14 cellular contexts compared by ENCODE assay signal in the genomic region with DNA sequence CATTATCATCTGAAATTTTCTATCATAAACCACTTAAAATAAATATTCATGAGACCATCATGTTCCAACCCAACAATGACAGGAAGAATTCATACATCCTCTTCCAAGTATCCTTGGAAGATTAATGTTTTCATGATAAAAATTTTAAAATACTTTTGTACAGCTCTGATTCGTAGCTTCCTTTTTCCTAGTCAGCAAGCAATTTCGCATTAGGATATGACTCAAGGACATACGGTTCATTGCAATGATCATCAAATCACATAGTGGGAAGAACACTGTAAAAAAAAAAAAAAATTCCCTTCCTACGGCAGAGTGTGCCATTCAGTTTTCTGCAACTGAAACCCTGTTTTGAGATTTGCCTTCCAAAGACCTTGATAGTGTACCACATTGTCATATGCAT. TPM values are rescaled to one million over a fixed set of nuclear protein-coding genes. Genes with fewer than 3 reads are reported as not detected.
A peak's percentile ranks its signal among the peaks of the same experiment; 100 is the strongest.
DNase-seq lines count a peak whose midpoint lies in the region; ATAC-seq and TF ChIP-seq lines count a peak whose summit lies in the region.
"Had no signal": no experiment of that assay in that cellular context is flagged by ENCODE, and none has a peak within 500 bp of the region (broad histone marks: within the 10 kb centered on the region; RNA-seq: fewer than 3 reads in every experiment).

No MANE protein-coding gene starts in this region.

- H3K4me2 ChIP-seq in PC-3 (ENCODE audit: low read length), result peak overlapping the region; percentile 47
- H3K4me2 ChIP-seq in osteoblast (ENCODE audit: insufficient read depth, low read length), result no peak overlapping the region

- peak; percentile 23 for DNase-seq in COLO829 (ENCODE audit: low spot score)
- DNase-seq in PC-3, result peak; percentile 76
- DNase-seq in osteoblast (ENCODE audit: insufficient read length, low spot score, missing footprints), result peak; percentile 95
- DNase-seq in CD4-positive, alpha-beta T cell, result no peak
- DNase-seq in sigmoid colon, result no peak
- DNase-seq in CD8-positive, alpha-beta T cell, result no peak
- DNase-seq: activated CD4-positive, alpha-beta T cell treated with anti-CD3 and anti-CD28 coated beads for 1 hour; amygdala; dorsolateral prefrontal cortex; stimulated activated CD4-positive, alpha-beta T cell treated with anti-CD3 and anti-CD28 coated beads, Interleukin-4, amount 100 ng/mL, for 24 hours had no signal

- no peaks in the 10 kb centered on the region for H3K36me3 Mint-ChIP-seq in CD4-positive, alpha-beta T cell (ENCODE audit: low read depth)
- H3K36me3 Mint-ChIP-seq in CD8-positive, alpha-beta T cell, result no peaks in the 10 kb centered on the region
- H3K36me3 Mint-ChIP-seq: stimulated activated effector memory CD8-positive, alpha-beta T cell treated with anti-CD3 and anti-CD28 coated beads, Interleukin-12 subunit alpha, Interleukin-12 subunit beta, amount 100 ng/mL, for 72 hours had no signal

- no peak overlapping the region for H3K9ac ChIP-seq in PC-3 (ENCODE audit: low read length)

- 0 out of 2 replicates have a peak overlapping the region, but pooled peaks have one; percentile 8 for H3K27ac ChIP-seq in PC-3 (ENCODE audit: low read length)
- no peak overlapping the region for H3K27ac ChIP-seq in osteoblast (ENCODE audit: low read depth, low read length)
- H3K27ac ChIP-seq in CD4-positive, alpha-beta T cell (ENCODE audit: low read depth, low read length), result no peak overlapping the region
- H3K27ac ChIP-seq in sigmoid colon, result no peak overlapping the region
- no peak overlapping the region for H3K27ac ChIP-seq in CD8-positive, alpha-beta T cell (ENCODE audit: low read depth, low read length)
- H3K27ac ChIP-seq: dorsolateral prefrontal cortex had no signal

- H3K27me3 ChIP-seq in PC-3 (ENCODE audit: low read length) (no peaks in the 10 kb centered on the region), osteoblast (ENCODE audit: insufficient read depth, low read length) (no peaks in the 10 kb centered on the region), sigmoid colon (no peaks in the 10 kb centered on the region)
- H3K27me3 ChIP-seq in CD4-positive, alpha-beta T cell (ENCODE audit: control insufficient read depth, insufficient read depth, low read length), result no peaks in the 10 kb centered on the region
- no peaks in the 10 kb centered on the region for H3K27me3 ChIP-seq in CD8-positive, alpha-beta T cell (ENCODE audit: insufficient read depth, low read length)
- H3K27me3 ChIP-seq: dorsolateral prefrontal cortex had no signal

- H2AFZ ChIP-seq in PC-3 (ENCODE audit: low read length) (no peak overlapping the region), osteoblast (ENCODE audit: low read length) (no peak overlapping the region)

- peak; percentile 86 for ATAC-seq in PC-3
- peak; percentile 30 for ATAC-seq in esophagus mucosa
- no peak for ATAC-seq in GM19351 (IDR thresholded peaks at IDR 0.05; ENCODE audit: unreplicated experiment)
- ATAC-seq in CD4-positive, alpha-beta T cell (ENCODE audit: poor library complexity), result no peak
- no peak for ATAC-seq in CD8-positive, alpha-beta T cell
- ATAC-seq: HCT116; stimulated activated effector memory CD8-positive, alpha-beta T cell treated with anti-CD3 and anti-CD28 coated beads, Interleukin-12 subunit alpha, Interleukin-12 subunit beta, amount 100 ng/mL, for 72 hours had no signal

- no peak for TF ChIP-seq POLR2A in sigmoid colon (IDR thresholded peaks at IDR 0.05)

- TF ChIP-seq CTCF in PC-3 (conservative IDR thresholded peaks at IDR 0.05; ENCODE audit: low read depth, low read length) (no peak), osteoblast (IDR thresholded peaks at IDR 0.05; ENCODE audit: extremely low read depth, low read depth, low read length) (no peak), sigmoid colon (IDR thresholded peaks at IDR 0.05) (no peak)
- TF ChIP-seq CTCF in CD4-positive, alpha-beta T cell (IDR thresholded peaks at IDR 0.05), result no peak
- no peak for TF ChIP-seq CTCF in CD8-positive, alpha-beta T cell (IDR thresholded peaks at IDR 0.05)

- H3K9me2 ChIP-seq in PC-3 (replicated peaks; ENCODE audit: low read length), result no peaks in the 10 kb centered on the region

- H3K27me3 Mint-ChIP-seq in CD4-positive, alpha-beta T cell, result no peaks in the 10 kb centered on the region
- no peaks in the 10 kb centered on the region for H3K27me3 Mint-ChIP-seq in CD8-positive, alpha-beta T cell (ENCODE audit: low read depth)

- CTCF ChIA-PET in PC-3 (lab: Charles Lee), result no interaction called here
- CTCF ChIA-PET in CD4-positive, alpha-beta T cell (lab: Charles Lee), result no interaction called here
- CTCF ChIA-PET in CD8-positive, alpha-beta T cell (lab: Charles Lee), result no interaction called here

- H3K4me3 ChIP-seq in PC-3 (ENCODE audit: low read length) (no peak overlapping the region), osteoblast (ENCODE audit: insufficient read depth, low read length) (no peak overlapping the region), sigmoid colon (no peak overlapping the region)
- no peak overlapping the region for H3K4me3 ChIP-seq in CD8-positive, alpha-beta T cell (ENCODE audit: low read depth, low read length)
- H3K4me3 ChIP-seq: dorsolateral prefrontal cortex had no signal

- no peaks in the 10 kb centered on the region for H3F3A ChIP-seq in PC-3 (ENCODE audit: low read length, unreplicated experiment)

- no peaks in the 10 kb centered on the region for H3K36me3 ChIP-seq in PC-3 (ENCODE audit: low read depth, low read length)
- no peaks in the 10 kb centered on the region for H3K36me3 ChIP-seq in osteoblast (ENCODE audit: insufficient read depth, low read length)
- H3K36me3 ChIP-seq in sigmoid colon, result no peaks in the 10 kb centered on the region
- no peaks in the 10 kb centered on the region for H3K36me3 ChIP-seq in CD8-positive, alpha-beta T cell (ENCODE audit: insufficient read depth, low read length)

- H3K9me3 ChIP-seq in PC-3 (ENCODE audit: low read length), result no peaks in the 10 kb centered on the region
- peaks cover 4% of the 10 kb centered on the region for H3K9me3 ChIP-seq in osteoblast (ENCODE audit: low read depth, low read length)
- H3K9me3 ChIP-seq in CD4-positive, alpha-beta T cell (ENCODE audit: control insufficient read depth, low read length), result no peaks in the 10 kb centered on the region
- H3K9me3 ChIP-seq in sigmoid colon, result no peaks in the 10 kb centered on the region
- H3K9me3 ChIP-seq in CD8-positive, alpha-beta T cell (ENCODE audit: low read length), result no peaks in the 10 kb centered on the region

- H3K27ac Mint-ChIP-seq in CD4-positive, alpha-beta T cell, result no peak overlapping the region
- H3K27ac Mint-ChIP-seq in CD8-positive, alpha-beta T cell, result no peak overlapping the region
- H3K27ac Mint-ChIP-seq: stimulated activated effector memory CD8-positive, alpha-beta T cell treated with anti-CD3 and anti-CD28 coated beads, Interleukin-12 subunit alpha, Interleukin-12 subunit beta, amount 100 ng/mL, for 72 hours had no signal

- intact Hi-C loops in PC-3 (cut with micrococcal nuclease), result no loop called here
- intact Hi-C loops in CD4-positive, alpha-beta T cell (cut with DNase I, micrococcal nuclease), result no loop called here
- intact Hi-C loops in sigmoid colon (cut with DNase I), result no loop called here
- intact Hi-C loops in CD8-positive, alpha-beta T cell (cut with DNase I, micrococcal nuclease), result no loop called here

- H3K9me3 Mint-ChIP-seq in CD4-positive, alpha-beta T cell, result no peaks in the 10 kb centered on the region
- no peaks in the 10 kb centered on the region for H3K9me3 Mint-ChIP-seq in CD8-positive, alpha-beta T cell
- H3K9me3 Mint-ChIP-seq: stimulated activated effector memory CD8-positive, alpha-beta T cell treated with anti-CD3 and anti-CD28 coated beads, Interleukin-12 subunit alpha, Interleukin-12 subunit beta, amount 100 ng/mL, for 72 hours had no signal

- H3K4me1 ChIP-seq in PC-3 (ENCODE audit: insufficient read depth, low read length) (peaks cover 18% of the 10 kb centered on the region), osteoblast (ENCODE audit: insufficient read depth, low read length) (peaks cover 10% of the 10 kb centered on the region), sigmoid colon (no peaks in the 10 kb centered on the region)
- peaks cover 16% of the 10 kb centered on the region for H3K4me1 ChIP-seq in CD8-positive, alpha-beta T cell (ENCODE audit: insufficient read depth, low read length)

- peak in 1 of 4 donors; percentile 21 for TF ChIP-seq EP300 in sigmoid colon (IDR thresholded peaks at IDR 0.05)

- H4K20me1 ChIP-seq in PC-3 (ENCODE audit: low read length) (no peaks in the 10 kb centered on the region), osteoblast (ENCODE audit: insufficient read depth, low read length) (no peaks in the 10 kb centered on the region)

- 66 to 89% methylated on average over 4 of the region's 4 CpGs for WGBS in sigmoid colon, 2 donors

- no peak overlapping the region for H3K4me3 Mint-ChIP-seq in CD4-positive, alpha-beta T cell
- no peak overlapping the region for H3K4me3 Mint-ChIP-seq in CD8-positive, alpha-beta T cell
- H3K4me3 Mint-ChIP-seq: stimulated activated effector memory CD8-positive, alpha-beta T cell treated with anti-CD3 and anti-CD28 coated beads, Interleukin-12 subunit alpha, Interleukin-12 subunit beta, amount 100 ng/mL, for 72 hours had no signal

- no peaks in the 10 kb centered on the region for H3K79me2 ChIP-seq in PC-3 (ENCODE audit: low read length)
- no peaks in the 10 kb centered on the region for H3K79me2 ChIP-seq in osteoblast (ENCODE audit: insufficient read depth, low read length)

- BruUV-seq in PC-3 (replicated peaks; lab: Mats Ljungman, UMichigan), result no TSS peak

- peaks cover 18% of the 10 kb centered on the region for H3K4me1 Mint-ChIP-seq in CD4-positive, alpha-beta T cell (ENCODE audit: low read depth)
- H3K4me1 Mint-ChIP-seq in CD8-positive, alpha-beta T cell (ENCODE audit: low read depth), result peaks cover 17% of the 10 kb centered on the region

- POLR2A ChIA-PET in PC-3 (lab: Charles Lee; ENCODE audit: unreplicated experiment), result interaction anchor here (0.6 to 0.7 kb wide), 2 partner anchors 11 to 102 kb away, joined by 3 to 9 read pairs; no protein-coding TSS in a partner anchor
- POLR2A ChIA-PET in CD4-positive, alpha-beta T cell (lab: Charles Lee), result no interaction called here
- POLR2A ChIA-PET in CD8-positive, alpha-beta T cell (lab: Charles Lee), result no interaction called here

RNA-seq across cellular contexts. Expression of gene GFOD1, which starts 35.2 kb away (rescaled TPM):
- total RNA-seq in PC-3 (2014; rRNA removed), result 16.0 and 21.8 TPM in 2 replicates
- 22.8 TPM for total RNA-seq in esophagus mucosa
- total RNA-seq in osteoblast, result 2.9 and 3.6 TPM in 2 replicates
- total RNA-seq in CD4-positive, alpha-beta T cell, result 1 to 10 TPM; 1.3 to 2.0 TPM
- total RNA-seq in sigmoid colon, result 10 to 100 TPM; 13.3 to 18.3 (median 15.7) TPM
- 1 to 10 TPM; 2.3 to 6.5 (median 3.0) TPM for polyA plus RNA-seq in sigmoid colon
- total RNA-seq in CD8-positive, alpha-beta T cell, result 1 to 10 TPM; 5.6 to 7.6 TPM

RNA-seq across cellular contexts. Expression of gene SIRT5, which starts 51.8 kb away (rescaled TPM):
- 6.9 and 10.9 TPM in 2 replicates for total RNA-seq in PC-3 (2014; rRNA removed)
- total RNA-seq in esophagus mucosa, result 7.2 TPM
- total RNA-seq in osteoblast, result 8.5 and 9.0 TPM in 2 replicates
- 10 to 100 TPM; 14.3 to 16.3 TPM for total RNA-seq in CD4-positive, alpha-beta T cell
- 10 to 100 TPM in 1 of 4 donors, 1 to 10 TPM in 3; 5.8 to 13.3 (median 9.2) TPM for total RNA-seq in sigmoid colon
- 10 to 100 TPM in 1 of 3 donors, 1 to 10 TPM in 2; 8.0 to 12.5 (median 8.4) TPM for polyA plus RNA-seq in sigmoid colon
- total RNA-seq in CD8-positive, alpha-beta T cell, result 10 to 100 TPM; 10.6 to 12.7 TPM

Comparison
In these comparisons a context has a peak if more than half of its experiments do, and no peak if none do; other contexts are left out.
1. DNase-seq: peak in COLO829 (single experiment), PC-3 (single experiment) and osteoblast (single experiment); none in CD4-positive, alpha-beta T cell (0 of 10), sigmoid colon (single experiment) and CD8-positive, alpha-beta T cell (0 of 7).
2. ATAC-seq: peak in PC-3 (single experiment) and esophagus mucosa (single experiment); none in GM19351 (single experiment), CD4-positive, alpha-beta T cell (single experiment) and CD8-positive, alpha-beta T cell (single experiment).